ENCODE assay signal across 17 cellular contexts in genomic region chr19:5011476-5012238, GRCh38. TPM values are rescaled to one million over a fixed set of nuclear protein-coding genes. Genes with fewer than 3 reads are reported as not detected.
DNase-seq lines count a peak whose midpoint lies in the region; ATAC-seq lines count a peak whose summit lies in the region.
"Had no signal": no experiment of that assay in that cellular context is flagged by ENCODE, and none has a peak within 500 bp of the region (broad histone marks: within the 10 kb centered on the region; RNA-seq: fewer than 3 reads in every experiment).

No MANE protein-coding gene starts in this region.

- no peak overlapping the region for H3K4me2 ChIP-seq in neuronal stem cell (ENCODE audit: insufficient read depth, low read length, poor library complexity, severe bottlenecking)
- H3K4me2 ChIP-seq: BLaER1 had no signal

- peaks cover 0 to 8% of the 10 kb centered on the region in 2 donors for H3K9me3 ChIP-seq in neuronal stem cell (replicated peaks in 1 of 2; ENCODE audit: control insufficient read depth in 2 of 2, insufficient read depth in 1 of 2, low read depth in 1 of 2, low read length in 2 of 2)

- H2BK15ac ChIP-seq in neuronal stem cell (ENCODE audit: low read length), result no peak overlapping the region

- H4K91ac ChIP-seq in neuronal stem cell (ENCODE audit: low read depth, low read length, poor library complexity), result no peak overlapping the region

- no peak overlapping the region for H2AFZ ChIP-seq in neuronal stem cell (ENCODE audit: low read length)

- DNase-seq in H7, result peak; percentile 63
- DNase-seq in cerebellum (ENCODE audit: low spot score), result peak; percentile 45
- peak; percentile 47 for DNase-seq in left ventricle myocardium superior
- DNase-seq in neuronal stem cell (ENCODE audit: low spot score), result no peak
- DNase-seq in NCI-H1436 (lab: John Stamatoyannopoulos, UW), result no peak
- no peak for DNase-seq in NAMALWA (ENCODE audit: low spot score)
- no peak for DNase-seq in nucleus accumbens (lab: John Stamatoyannopoulos, UW)
- no peak for DNase-seq in NCI-H1417 treated with DMSO at 0.1 percent for 48 hours (lab: John Stamatoyannopoulos, UW)
- DNase-seq: CD8-positive, alpha-beta T cell; DMS79; NCI-H146; NCI-H2081 treated with DMSO at 0.1 percent for 48 hours; NCI-H510A treated with DMSO at 0.1 percent for 48 hours; NCI-H82; PC-3 had no signal

- H3K36me3 ChIP-seq in H7 (replicated peaks; ENCODE audit: control insufficient read depth, insufficient read depth, low read length) (no peaks in the 10 kb centered on the region), neuronal stem cell (replicated peaks in 1 of 2; ENCODE audit: control insufficient read depth in 2 of 2, insufficient read depth in 2 of 2, low read length in 2 of 2) (peaks cover 6 to 11% of the 10 kb centered on the region in 2 donors)

- peak; percentile 51 for ATAC-seq in left ventricle myocardium superior
- ATAC-seq: CD8-positive, alpha-beta T cell; HCT116; PC-3 had no signal

- H2BK120ac ChIP-seq in neuronal stem cell (ENCODE audit: low read depth, low read length), result no peak overlapping the region

- H3K23ac ChIP-seq in neuronal stem cell (ENCODE audit: low read depth, low read length, poor library complexity), result no peak overlapping the region

- peaks cover 22% of the 10 kb centered on the region for H3K79me1 ChIP-seq in neuronal stem cell (ENCODE audit: low read depth, low read length)

- no peak overlapping the region for H3K27ac ChIP-seq in neuronal stem cell (replicated peaks; ENCODE audit: low read length)

- intact Hi-C loops in left ventricle myocardium superior (cut with micrococcal nuclease), result no loop called here

- no peaks in the 10 kb centered on the region for H3K27me3 ChIP-seq in H7 (ENCODE audit: control insufficient read depth, insufficient read depth, low read length)
- no peaks in the 10 kb centered on the region for H3K27me3 ChIP-seq in neuronal stem cell (ENCODE audit: control insufficient read depth in 3 of 3, insufficient read depth in 3 of 3, low read depth in 1 of 3, low read length in 3 of 3)
- H3K27me3 ChIP-seq: BLaER1 had no signal

- H4K8ac ChIP-seq in neuronal stem cell (ENCODE audit: low read depth, low read length), result no peak overlapping the region

- H3K14ac ChIP-seq in neuronal stem cell (ENCODE audit: low read length), result peak overlapping the region; percentile 64

- no peak overlapping the region for H2BK5ac ChIP-seq in neuronal stem cell (ENCODE audit: low read length)

- H3K9ac ChIP-seq in neuronal stem cell (ENCODE audit: low read depth, low read length, poor library complexity), result peak overlapping the region; percentile 55

- H3K18ac ChIP-seq in neuronal stem cell (ENCODE audit: low read length), result peak overlapping the region; percentile 53

- H3K4me1 ChIP-seq in neuronal stem cell (ENCODE audit: control insufficient read depth in 2 of 2, insufficient read depth in 1 of 2, low read depth in 1 of 2, low read length in 2 of 2), result no peaks in the 10 kb centered on the region

- H2BK12ac ChIP-seq in neuronal stem cell (ENCODE audit: low read length), result peak overlapping the region; percentile 42

- WGBS in neuronal stem cell (ENCODE audit: extremely low coverage in 2 of 2, insufficient read length in 2 of 2, insufficient replicate concordance in 1 of 2), 2 donors, result no CpG with 5 or more reads among the region's 26 CpGs

- H2AK5ac ChIP-seq in neuronal stem cell (ENCODE audit: low read depth, low read length), result peak overlapping the region; percentile 14

- no peak overlapping the region for H3K4ac ChIP-seq in neuronal stem cell (ENCODE audit: low read length)

- H3K4me3 ChIP-seq in H7 (ENCODE audit: insufficient read depth, low read depth, low read length) (no peak overlapping the region), neuronal stem cell (ENCODE audit: low read length in 2 of 2) (no peak overlapping the region)
- H3K4me3 ChIP-seq: BLaER1 had no signal

RNA-seq across cellular contexts. Expression of gene KDM4B, which starts 42.7 kb away (rescaled TPM):
- 12.0 and 18.5 TPM in 2 replicates for total RNA-seq in H7 (2014; rRNA removed; shearing (Covaris generic))
- 39.7 TPM for total RNA-seq in cerebellum
- 36.4 TPM for total RNA-seq in left ventricle myocardium superior
- polyA plus RNA-seq in neuronal stem cell (2013, experiment 1 of 2), result 17.8 TPM
- 18.4 TPM for polyA plus RNA-seq in neuronal stem cell (2013, experiment 2 of 2)

Comparison
In these comparisons a context has a peak if more than half of its experiments do, and no peak if none do; other contexts are left out.
1. DNase-seq: peak in H7 (single experiment), cerebellum (single experiment) and left ventricle myocardium superior (single experiment); none in neuronal stem cell (single experiment), NCI-H1436 (single experiment), NAMALWA (single experiment), nucleus accumbens (0 of 56) and NCI-H1417 treated with DMSO at 0.1 percent for 48 hours (single experiment).